ENCODE assay signal across 10 cellular contexts in genomic region chr2:38572167-38572566, GRCh38. TPM values are rescaled to one million over a fixed set of nuclear protein-coding genes. Genes with fewer than 3 reads are reported as not detected.
A peak's percentile ranks its signal among the peaks of the same experiment; 100 is the strongest.
DNase-seq lines count a peak whose midpoint lies in the region; ATAC-seq and TF ChIP-seq lines count a peak whose summit lies in the region.
"Had no signal": no experiment of that assay in that cellular context is flagged by ENCODE, and none has a peak within 500 bp of the region (broad histone marks: within the 10 kb centered on the region; RNA-seq: fewer than 3 reads in every experiment).

No MANE protein-coding gene starts in this region.

- DNase-seq in MCF 10A (ENCODE audit: unreplicated experiment) (peak; percentile 73), breast epithelium (ENCODE audit: low spot score in 2 of 2) (no peak), fibroblast of the conjunctiva (ENCODE audit: low read depth) (peak; percentile 50), immature natural killer cell (no peak), posterior vena cava (ENCODE audit: low spot score) (no peak)
- no peak for DNase-seq in activated CD8-positive, alpha-beta T cell treated with anti-CD3 and anti-CD28 coated beads, Interleukin-2, amount 10 ng/mL, durations not matched to agents 7 days and 5 days
- DNase-seq in stimulated activated effector memory CD8-positive, alpha-beta T cell treated with anti-CD3 and anti-CD28 coated beads, Interleukin-12 subunit alpha, Interleukin-12 subunit beta, amount 100 ng/mL, for 72 hours (ENCODE audit: low spot score in 2 of 2), result no peak
- DNase-seq: lower lobe of right lung had no signal

- no peaks in the 10 kb centered on the region for H3K9me3 ChIP-seq in breast epithelium
- H3K9me3 ChIP-seq: lower lobe of right lung had no signal

- peaks cover 12% of the 10 kb centered on the region for H3K36me3 ChIP-seq in breast epithelium

- no peak for TF ChIP-seq POLR2A in breast epithelium (IDR thresholded peaks at IDR 0.05)

- no peak overlapping the region for H3K27ac Mint-ChIP-seq in MCF 10A (ENCODE audit: low read depth, unreplicated experiment)
- H3K27ac Mint-ChIP-seq in activated CD8-positive, alpha-beta T cell treated with anti-CD3 and anti-CD28 coated beads, Interleukin-2, amount 10 ng/mL, durations not matched to agents 7 days and 5 days, result peak overlapping the region; percentile 13
- H3K27ac Mint-ChIP-seq in stimulated activated effector memory CD8-positive, alpha-beta T cell treated with anti-CD3 and anti-CD28 coated beads, Interleukin-12 subunit alpha, Interleukin-12 subunit beta, amount 100 ng/mL, for 72 hours, result peak overlapping the region; percentile 75
- H3K27ac Mint-ChIP-seq in immature natural killer cell, result no peak overlapping the region

- H3K4me1 ChIP-seq in breast epithelium, result no peaks in the 10 kb centered on the region

- CTCF ChIA-PET in MCF 10A (lab: Yijun Ruan, JAX), result interaction anchor here (0.6 to 2.6 kb wide), 2 partner anchors 10 to 132 kb away, joined by 5 to 11 read pairs; no protein-coding TSS in a partner anchor
- CTCF ChIA-PET in activated CD8-positive, alpha-beta T cell treated with anti-CD3 and anti-CD28 coated beads, Interleukin-2, amount 10 ng/mL, durations not matched to agents 7 days and 5 days (lab: Charles Lee), result interaction anchor here (1.2 to 3.6 kb wide), 2 partner anchors 10 to 29 kb away, joined by 3 to 27 read pairs; no protein-coding TSS in a partner anchor

- TF ChIP-seq CTCF in MCF 10A (IDR thresholded peaks at IDR 0.05; ENCODE audit: unreplicated experiment) (no peak), breast epithelium (IDR thresholded peaks at IDR 0.05) (no peak)

- no peak for ATAC-seq in activated CD8-positive, alpha-beta T cell treated with anti-CD3 and anti-CD28 coated beads, Interleukin-2, amount 10 ng/mL, durations not matched to agents 7 days and 5 days
- ATAC-seq in stimulated activated effector memory CD8-positive, alpha-beta T cell treated with anti-CD3 and anti-CD28 coated beads, Interleukin-12 subunit alpha, Interleukin-12 subunit beta, amount 100 ng/mL, for 72 hours, result peak; percentile 53
- ATAC-seq in esophagus mucosa, result no peak

- no peaks in the 10 kb centered on the region for H3K27me3 ChIP-seq in breast epithelium
- H3K27me3 ChIP-seq: dorsolateral prefrontal cortex had no signal

- H3K27me3 Mint-ChIP-seq in MCF 10A (ENCODE audit: insufficient read depth, unreplicated experiment), result no peaks in the 10 kb centered on the region
- no peaks in the 10 kb centered on the region for H3K27me3 Mint-ChIP-seq in activated CD8-positive, alpha-beta T cell treated with anti-CD3 and anti-CD28 coated beads, Interleukin-2, amount 10 ng/mL, durations not matched to agents 7 days and 5 days (ENCODE audit: low read depth)
- no peaks in the 10 kb centered on the region for H3K27me3 Mint-ChIP-seq in immature natural killer cell (ENCODE audit: low read depth in 3 of 3)

- intact Hi-C loops in MCF 10A (cut with micrococcal nuclease), result no loop called here
- intact Hi-C loops in breast epithelium (cut with DNase I; ENCODE audit: low total_unique reads), result no loop called here
- intact Hi-C loops in posterior vena cava (cut with DNase I), result loop anchor here in 1 of 2 donors (1.0 kb wide), 1 partner anchor 22 kb away; no protein-coding TSS in a partner anchor

- no peak overlapping the region for H3K4me3 ChIP-seq in breast epithelium
- H3K4me3 ChIP-seq: dorsolateral prefrontal cortex, lower lobe of right lung had no signal

- H3K9me3 Mint-ChIP-seq in MCF 10A (ENCODE audit: unreplicated experiment) (no peaks in the 10 kb centered on the region), immature natural killer cell (no peaks in the 10 kb centered on the region)
- H3K9me3 Mint-ChIP-seq in activated CD8-positive, alpha-beta T cell treated with anti-CD3 and anti-CD28 coated beads, Interleukin-2, amount 10 ng/mL, durations not matched to agents 7 days and 5 days (ENCODE audit: insufficient read depth), result no peaks in the 10 kb centered on the region
- H3K9me3 Mint-ChIP-seq in stimulated activated effector memory CD8-positive, alpha-beta T cell treated with anti-CD3 and anti-CD28 coated beads, Interleukin-12 subunit alpha, Interleukin-12 subunit beta, amount 100 ng/mL, for 72 hours, result no peaks in the 10 kb centered on the region

- H3K36me3 Mint-ChIP-seq in MCF 10A (ENCODE audit: insufficient read depth, unreplicated experiment) (peaks cover 56% of the 10 kb centered on the region), immature natural killer cell (peaks cover 0 to 12% (median 0%) of the 10 kb centered on the region in 3 donors)
- peaks cover 26% of the 10 kb centered on the region for H3K36me3 Mint-ChIP-seq in activated CD8-positive, alpha-beta T cell treated with anti-CD3 and anti-CD28 coated beads, Interleukin-2, amount 10 ng/mL, durations not matched to agents 7 days and 5 days (ENCODE audit: low read depth)
- H3K36me3 Mint-ChIP-seq in stimulated activated effector memory CD8-positive, alpha-beta T cell treated with anti-CD3 and anti-CD28 coated beads, Interleukin-12 subunit alpha, Interleukin-12 subunit beta, amount 100 ng/mL, for 72 hours, result peaks cover 100% of the 10 kb centered on the region

- H3K4me3 Mint-ChIP-seq in MCF 10A (ENCODE audit: unreplicated experiment) (no peak overlapping the region), immature natural killer cell (no peak overlapping the region)
- no peak overlapping the region for H3K4me3 Mint-ChIP-seq in activated CD8-positive, alpha-beta T cell treated with anti-CD3 and anti-CD28 coated beads, Interleukin-2, amount 10 ng/mL, durations not matched to agents 7 days and 5 days
- H3K4me3 Mint-ChIP-seq in stimulated activated effector memory CD8-positive, alpha-beta T cell treated with anti-CD3 and anti-CD28 coated beads, Interleukin-12 subunit alpha, Interleukin-12 subunit beta, amount 100 ng/mL, for 72 hours, result no peak overlapping the region

- BruUV-seq in MCF 10A (replicated peaks; lab: Mats Ljungman, UMichigan), result no TSS peak

- POLR2A ChIA-PET in MCF 10A (lab: Yijun Ruan, JAX), result interaction anchor here (1.3 to 3.0 kb wide), 4 partner anchors 10 to 179 kb away, joined by 3 to 14 read pairs (median 5); partner anchors contain the start of gene SRSF7
- POLR2A ChIA-PET in activated CD8-positive, alpha-beta T cell treated with anti-CD3 and anti-CD28 coated beads, Interleukin-2, amount 10 ng/mL, durations not matched to agents 7 days and 5 days (lab: Charles Lee), result interaction anchor here (1.5 kb wide), 1 partner anchor 179 kb away, joined by 5 read pairs; the partner anchor contains the start of gene SRSF7

- H3K4me1 Mint-ChIP-seq in MCF 10A (ENCODE audit: insufficient read depth, unreplicated experiment) (peaks cover 10% of the 10 kb centered on the region), immature natural killer cell (no peaks in the 10 kb centered on the region)
- no peaks in the 10 kb centered on the region for H3K4me1 Mint-ChIP-seq in activated CD8-positive, alpha-beta T cell treated with anti-CD3 and anti-CD28 coated beads, Interleukin-2, amount 10 ng/mL, durations not matched to agents 7 days and 5 days (ENCODE audit: low read depth)
- H3K4me1 Mint-ChIP-seq in stimulated activated effector memory CD8-positive, alpha-beta T cell treated with anti-CD3 and anti-CD28 coated beads, Interleukin-12 subunit alpha, Interleukin-12 subunit beta, amount 100 ng/mL, for 72 hours, result peaks cover 38% of the 10 kb centered on the region

- no peak overlapping the region for H3K27ac ChIP-seq in breast epithelium
- H3K27ac ChIP-seq: lower lobe of right lung had no signal

RNA-seq across cellular contexts. Expression of gene HNRNPLL, which starts 30.6 kb away (rescaled TPM):
- 43.4 and 57.7 TPM in 2 replicates for total RNA-seq in MCF 10A (2022)
- total RNA-seq in breast epithelium, result 10 to 100 TPM; 48.3 to 75.1 (median 57.0) TPM
- total RNA-seq in activated CD8-positive, alpha-beta T cell treated with anti-CD3 and anti-CD28 coated beads, Interleukin-2, amount 10 ng/mL, durations not matched to agents 7 days and 5 days, result 10 to 100 TPM; 46.5 to 46.6 TPM
- polyA plus RNA-seq in immature natural killer cell, result 10 to 100 TPM in 2 of 3 donors, 1 to 10 TPM in 1; 7.4 to 13.9 (median 11.5) TPM
- 14.2 TPM for total RNA-seq in esophagus mucosa
- total RNA-seq in posterior vena cava, result 10 to 100 TPM; 54.6 to 55.6 TPM

Comparison
In these comparisons a context has a peak if more than half of its experiments do, and no peak if none do; other contexts are left out.
1. DNase-seq: peak in MCF 10A (single experiment) and fibroblast of the conjunctiva (single experiment); none in breast epithelium (0 of 2), activated CD8-positive, alpha-beta T cell treated with anti-CD3 and anti-CD28 coated beads, Interleukin-2, amount 10 ng/mL, durations not matched to agents 7 days and 5 days (single experiment), stimulated activated effector memory CD8-positive, alpha-beta T cell treated with anti-CD3 and anti-CD28 coated beads, Interleukin-12 subunit alpha, Interleukin-12 subunit beta, amount 100 ng/mL, for 72 hours (0 of 2), immature natural killer cell (0 of 3) and posterior vena cava (single experiment).
2. H3K27ac Mint-ChIP-seq: peak in activated CD8-positive, alpha-beta T cell treated with anti-CD3 and anti-CD28 coated beads, Interleukin-2, amount 10 ng/mL, durations not matched to agents 7 days and 5 days (single experiment) and stimulated activated effector memory CD8-positive, alpha-beta T cell treated with anti-CD3 and anti-CD28 coated beads, Interleukin-12 subunit alpha, Interleukin-12 subunit beta, amount 100 ng/mL, for 72 hours (single experiment); none in MCF 10A (single experiment) and immature natural killer cell (0 of 6).